Comparison of ENCODE assay signal across 22 cellular contexts in the genomic region with DNA sequence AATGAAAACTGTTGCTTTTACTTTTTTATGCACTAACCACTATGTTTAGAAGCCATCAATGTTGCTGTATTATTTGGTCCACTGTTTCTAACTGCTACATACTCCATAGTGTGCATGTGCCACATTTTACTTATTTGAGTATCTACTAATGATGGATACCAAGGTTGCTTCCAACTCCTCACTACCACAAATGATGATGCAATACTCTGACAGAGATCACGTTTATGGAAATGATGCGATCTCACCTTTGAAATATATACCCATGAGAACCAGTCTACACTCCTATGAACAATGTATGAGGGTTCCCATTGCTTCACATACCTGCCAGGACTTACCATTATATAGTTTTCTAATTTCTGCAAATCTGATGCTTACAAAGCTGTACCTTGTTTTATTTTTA. TPM values are rescaled to one million over a fixed set of nuclear protein-coding genes. Genes with fewer than 3 reads are reported as not detected.
DNase-seq lines count a peak whose midpoint lies in the region; ATAC-seq, FAIRE-seq and TF ChIP-seq lines count a peak whose summit lies in the region.
"Had no signal": no experiment of that assay in that cellular context is flagged by ENCODE, and none has a peak within 500 bp of the region (broad histone marks: within the 10 kb centered on the region; RNA-seq: fewer than 3 reads in every experiment).

No MANE protein-coding gene starts in this region.

- no peak overlapping the region for H2AFZ ChIP-seq in IMR-90 (replicated peaks; ENCODE audit: low read length, poor library complexity)

- H3K56ac ChIP-seq in IMR-90 (ENCODE audit: extremely low read depth, insufficient read depth, low read length), result no peak overlapping the region

- H3K27ac Mint-ChIP-seq in activated CD8-positive, alpha-beta T cell treated with anti-CD3 and anti-CD28 coated beads for 36 hours, result peak overlapping the region; percentile 81
- H3K27ac Mint-ChIP-seq in activated CD8-positive, alpha-beta T cell treated with anti-CD3 and anti-CD28 coated beads, Interleukin-2, amount 10 ng/mL, durations not matched to agents 7 days and 5 days, result no peak overlapping the region
- H3K27ac Mint-ChIP-seq in brain, result peak overlapping the region in 3 of 5 experiments; percentile 0 to 28 (median 22)
- H3K27ac Mint-ChIP-seq: IgD-negative memory B cell had no signal

- no peak for TF ChIP-seq POLR2A in GM12891 (IDR thresholded peaks at IDR 0.05; ENCODE audit: low read depth, low read length)
- TF ChIP-seq POLR2A in IMR-90 (IDR thresholded peaks at IDR 0.05; ENCODE audit: low read depth, low read length), result no peak

- H3K4me3 Mint-ChIP-seq in activated CD8-positive, alpha-beta T cell treated with anti-CD3 and anti-CD28 coated beads for 36 hours, result no peak overlapping the region
- H3K4me3 Mint-ChIP-seq in activated CD8-positive, alpha-beta T cell treated with anti-CD3 and anti-CD28 coated beads, Interleukin-2, amount 10 ng/mL, durations not matched to agents 7 days and 5 days, result no peak overlapping the region
- H3K4me3 Mint-ChIP-seq in brain, result no peak overlapping the region
- H3K4me3 Mint-ChIP-seq: CD8-positive, alpha-beta memory T cell; IgD-negative memory B cell had no signal

- H2BK15ac ChIP-seq in IMR-90 (ENCODE audit: low read depth, low read length), result no peak overlapping the region

- H2AK9ac ChIP-seq in IMR-90 (replicated peaks; ENCODE audit: low read depth, low read length, poor library complexity), result no peak overlapping the region

- intact Hi-C loops in activated CD8-positive, alpha-beta T cell treated with anti-CD3 and anti-CD28 coated beads for 36 hours (cut with micrococcal nuclease), result no loop called here
- intact Hi-C loops in IMR-90 (cut with micrococcal nuclease), result no loop called here

- WGBS in IMR-90 (ENCODE audit: extremely low coverage in 2 of 2, insufficient read length in 1 of 2), 2 experiments, result 100% methylated on average over 2 of the region's 2 CpGs; no CpG with 5 or more reads in 1 of the 2 experiments

- no peak overlapping the region for H3K14ac ChIP-seq in IMR-90 (replicated peaks; ENCODE audit: low read depth, low read length)

- TF ChIP-seq RAD21 in IMR-90 (IDR thresholded peaks at IDR 0.05; ENCODE audit: low read length), result no peak

- H3K9me1 ChIP-seq in IMR-90 (ENCODE audit: insufficient read depth, low read length), result no peaks in the 10 kb centered on the region

- H3K27me3 ChIP-seq in IMR-90 (ENCODE audit: control insufficient read depth, insufficient read depth, low read length) (no peaks in the 10 kb centered on the region; the same call in 1 of the 2 replicates), WERI-Rb-1 (ENCODE audit: insufficient read depth, low read depth, severe bottlenecking) (peaks cover 4% of the 10 kb centered on the region)

- POLR2A ChIA-PET in activated CD8-positive, alpha-beta T cell treated with anti-CD3 and anti-CD28 coated beads for 36 hours (lab: Charles Lee), result no interaction called here
- POLR2A ChIA-PET in activated CD8-positive, alpha-beta T cell treated with anti-CD3 and anti-CD28 coated beads, Interleukin-2, amount 10 ng/mL, durations not matched to agents 7 days and 5 days (lab: Charles Lee), result no interaction called here
- POLR2A ChIA-PET in IMR-90 (lab: Charles Lee; ENCODE audit: unreplicated experiment), result no interaction called here

- H4K5ac ChIP-seq in IMR-90 (ENCODE audit: low read depth, low read length), result no peak overlapping the region

- H2BK120ac ChIP-seq in IMR-90 (ENCODE audit: low read depth, low read length), result no peak overlapping the region

- H3K9me3 ChIP-seq in IMR-90 (ENCODE audit: control insufficient read depth, insufficient read depth, low read length) (no peaks in the 10 kb centered on the region), WERI-Rb-1 (ENCODE audit: severe bottlenecking) (no peaks in the 10 kb centered on the region)
- H3K9me3 ChIP-seq: SK-N-SH had no signal

- CTCF ChIA-PET in activated CD8-positive, alpha-beta T cell treated with anti-CD3 and anti-CD28 coated beads for 36 hours (lab: Charles Lee), result no interaction called here
- CTCF ChIA-PET in activated CD8-positive, alpha-beta T cell treated with anti-CD3 and anti-CD28 coated beads, Interleukin-2, amount 10 ng/mL, durations not matched to agents 7 days and 5 days (lab: Charles Lee), result no interaction called here
- CTCF ChIA-PET in IMR-90 (lab: Yijun Ruan, JAX), result no interaction called here

- H4K91ac ChIP-seq in IMR-90 (ENCODE audit: insufficient read depth, low read depth, low read length), result no peak overlapping the region

- H3K79me1 ChIP-seq in IMR-90 (ENCODE audit: low read depth in 1 of 2, low read length in 2 of 2), result 0 out of 4 replicates have a peak, but pooled peaks cover 2 to 3% of the 10 kb centered on the region in 2 experiments

- no peak for TF ChIP-seq CTCF in activated CD8-positive, alpha-beta T cell treated with anti-CD3 and anti-CD28 coated beads for 36 hours (IDR thresholded peaks at IDR 0.05)
- TF ChIP-seq CTCF in IMR-90 (conservative IDR thresholded peaks at IDR 0.05; ENCODE audit: low read depth, low read length), result no peak
- TF ChIP-seq CTCF in brain (conservative IDR thresholded peaks at IDR 0.05), result no peak
- TF ChIP-seq CTCF in WERI-Rb-1 (IDR thresholded peaks at IDR 0.05; ENCODE audit: low read depth, low read length), result no peak

- H3K23ac ChIP-seq in IMR-90 (ENCODE audit: low read depth, low read length), result no peak overlapping the region

- H3K18ac ChIP-seq in IMR-90 (ENCODE audit: low read depth, low read length), result no peak overlapping the region

- H3K27me3 Mint-ChIP-seq in activated CD8-positive, alpha-beta T cell treated with anti-CD3 and anti-CD28 coated beads for 36 hours, result no peaks in the 10 kb centered on the region
- no peaks in the 10 kb centered on the region for H3K27me3 Mint-ChIP-seq in activated CD8-positive, alpha-beta T cell treated with anti-CD3 and anti-CD28 coated beads, Interleukin-2, amount 10 ng/mL, durations not matched to agents 7 days and 5 days (ENCODE audit: low read depth)
- H3K27me3 Mint-ChIP-seq in brain, result no peaks in the 10 kb centered on the region
- H3K27me3 Mint-ChIP-seq: IgD-negative memory B cell had no signal

- no peak overlapping the region for H2AK5ac ChIP-seq in IMR-90 (ENCODE audit: low read depth, low read length)

- DNase-seq in activated CD8-positive, alpha-beta T cell treated with anti-CD3 and anti-CD28 coated beads for 36 hours, result no peak
- no peak for DNase-seq in activated CD8-positive, alpha-beta T cell treated with anti-CD3 and anti-CD28 coated beads, Interleukin-2, amount 10 ng/mL, durations not matched to agents 7 days and 5 days
- DNase-seq in GM12891 (ENCODE audit: insufficient read length, low spot score) (no peak), IMR-90 (no peak), GM19239 (ENCODE audit: insufficient read length, low spot score) (no peak), WERI-Rb-1 (no peak)
- DNase-seq: ACHN; C1 segment of cervical spinal cord; CD8-positive, alpha-beta memory T cell; DMS79; Kasumi-1; MM.1S; NCI-H1105; NCI-H2081; NCI-H510A; NCI-H774; SHP77; SK-N-SH had no signal

- no peak overlapping the region for H3K9ac ChIP-seq in IMR-90 (ENCODE audit: low read depth, low read length)
- H3K9ac ChIP-seq: SK-N-SH had no signal

- no TSS peak for BruUV-seq in IMR-90 (replicated peaks; lab: Mats Ljungman, UMichigan)

- 0 out of 2 replicates have a peak, but pooled peaks cover 2% of the 10 kb centered on the region for H4K20me1 ChIP-seq in IMR-90 (ENCODE audit: insufficient read depth, low read length)

- no peaks in the 10 kb centered on the region for H3K9me3 Mint-ChIP-seq in activated CD8-positive, alpha-beta T cell treated with anti-CD3 and anti-CD28 coated beads for 36 hours
- no peaks in the 10 kb centered on the region for H3K9me3 Mint-ChIP-seq in activated CD8-positive, alpha-beta T cell treated with anti-CD3 and anti-CD28 coated beads, Interleukin-2, amount 10 ng/mL, durations not matched to agents 7 days and 5 days (ENCODE audit: insufficient read depth)
- peaks cover 0 to 3% (median 0%) of the 10 kb centered on the region in 5 experiments for H3K9me3 Mint-ChIP-seq in brain
- H3K9me3 Mint-ChIP-seq: CD8-positive, alpha-beta memory T cell; IgD-negative memory B cell had no signal

- no peak overlapping the region for H2BK5ac ChIP-seq in IMR-90 (ENCODE audit: low read depth, low read length, poor library complexity, severe bottlenecking)

- H3K4me1 ChIP-seq in IMR-90 (ENCODE audit: control insufficient read depth, insufficient read depth, low read length), result no peaks in the 10 kb centered on the region

- H3K4ac ChIP-seq in IMR-90 (ENCODE audit: low read depth, low read length), result no peak overlapping the region

- no peak overlapping the region for H3K4me3 ChIP-seq in IMR-90 (ENCODE audit: insufficient read depth, low read depth, low read length)
- H3K4me3 ChIP-seq in WERI-Rb-1 (ENCODE audit: low read depth, low read length), result no peak overlapping the region

- dilution Hi-C loops in IMR-90 (cut with HindIII; ENCODE audit: low sequenced_read_pairs, unreplicated experiment), result no loop called here

- no peak overlapping the region for H4K8ac ChIP-seq in IMR-90 (ENCODE audit: low read depth in 2 of 2, low read length in 2 of 2)

- H3K36me3 ChIP-seq in IMR-90 (ENCODE audit: control insufficient read depth, insufficient read depth, low read length) (peaks cover 13% of the 10 kb centered on the region), WERI-Rb-1 (peaks cover 53% of the 10 kb centered on the region)

- H3K4me1 Mint-ChIP-seq in activated CD8-positive, alpha-beta T cell treated with anti-CD3 and anti-CD28 coated beads for 36 hours (ENCODE audit: low read depth), result peaks cover 7% of the 10 kb centered on the region
- H3K4me1 Mint-ChIP-seq in activated CD8-positive, alpha-beta T cell treated with anti-CD3 and anti-CD28 coated beads, Interleukin-2, amount 10 ng/mL, durations not matched to agents 7 days and 5 days (ENCODE audit: low read depth), result peaks cover 3% of the 10 kb centered on the region
- H3K4me1 Mint-ChIP-seq in brain, result no peaks in the 10 kb centered on the region
- H3K4me1 Mint-ChIP-seq: IgD-negative memory B cell had no signal

- no peak overlapping the region for H2BK20ac ChIP-seq in IMR-90 (ENCODE audit: low read depth, low read length)

- H3K27ac ChIP-seq in IMR-90 (ENCODE audit: insufficient read depth, low read length) (no peak overlapping the region), WERI-Rb-1 (no peak overlapping the region)
- H3K27ac ChIP-seq: HL-60 had no signal

- FAIRE-seq in GM12891 (lab: Jason Lieb, UNC), result peak; percentile 40
- FAIRE-seq in GM19239 (lab: Jason Lieb, UNC), result no peak
- FAIRE-seq: H54 had no signal

- in situ Hi-C loops in IMR-90 (cut with MboI; ENCODE audit: low sequenced_read_pairs), result no loop called here

- H3K4me2 ChIP-seq in IMR-90 (ENCODE audit: low read depth, low read length), result no peak overlapping the region
- H3K4me2 ChIP-seq: SK-N-SH had no signal

- H3K36me3 Mint-ChIP-seq in activated CD8-positive, alpha-beta T cell treated with anti-CD3 and anti-CD28 coated beads for 36 hours (ENCODE audit: low read depth), result peaks cover 45% of the 10 kb centered on the region
- H3K36me3 Mint-ChIP-seq in activated CD8-positive, alpha-beta T cell treated with anti-CD3 and anti-CD28 coated beads, Interleukin-2, amount 10 ng/mL, durations not matched to agents 7 days and 5 days (ENCODE audit: low read depth), result peaks cover 49% of the 10 kb centered on the region
- peaks cover 59% of the 10 kb centered on the region for H3K36me3 Mint-ChIP-seq in brain

- no peak for ATAC-seq in activated CD8-positive, alpha-beta T cell treated with anti-CD3 and anti-CD28 coated beads for 36 hours
- no peak for ATAC-seq in activated CD8-positive, alpha-beta T cell treated with anti-CD3 and anti-CD28 coated beads, Interleukin-2, amount 10 ng/mL, durations not matched to agents 7 days and 5 days
- no peak for ATAC-seq in IMR-90 (ENCODE audit: low read depth)

RNA-seq across cellular contexts. Expression of a gene that starts 44.2 kb away (rescaled TPM):
- total RNA-seq in activated CD8-positive, alpha-beta T cell treated with anti-CD3 and anti-CD28 coated beads for 36 hours, result 100 to 1,000 TPM; 376 to 384 TPM
- 100 to 1,000 TPM; 223 to 231 TPM for total RNA-seq in activated CD8-positive, alpha-beta T cell treated with anti-CD3 and anti-CD28 coated beads, Interleukin-2, amount 10 ng/mL, durations not matched to agents 7 days and 5 days
- polyA plus RNA-seq in GM12891 (2012; ENCODE audit: low read depth, missing spikeins), result 83.5 TPM
- total RNA-seq in IMR-90 (2012; rRNA removed), result 52.8 and 57.7 TPM in 2 replicates
- polyA plus RNA-seq in IMR-90 (2012; rRNA removed) (47.6 and 49.0 TPM in 2 replicates), brain (ENCODE audit: insufficient read depth, low read depth, low replicate concordance) (105 TPM)
- polyA plus RNA-seq in IMR-90 (2012; cell fraction: cytosol; rRNA removed), result 23.6 and 32.5 TPM in 2 replicates
- polyA plus RNA-seq in IMR-90 (2012; cell fraction: nucleus; rRNA removed; ENCODE audit: low replicate concordance), result 78.3 and 128 TPM in 2 replicates
